In the genomic region with DNA sequence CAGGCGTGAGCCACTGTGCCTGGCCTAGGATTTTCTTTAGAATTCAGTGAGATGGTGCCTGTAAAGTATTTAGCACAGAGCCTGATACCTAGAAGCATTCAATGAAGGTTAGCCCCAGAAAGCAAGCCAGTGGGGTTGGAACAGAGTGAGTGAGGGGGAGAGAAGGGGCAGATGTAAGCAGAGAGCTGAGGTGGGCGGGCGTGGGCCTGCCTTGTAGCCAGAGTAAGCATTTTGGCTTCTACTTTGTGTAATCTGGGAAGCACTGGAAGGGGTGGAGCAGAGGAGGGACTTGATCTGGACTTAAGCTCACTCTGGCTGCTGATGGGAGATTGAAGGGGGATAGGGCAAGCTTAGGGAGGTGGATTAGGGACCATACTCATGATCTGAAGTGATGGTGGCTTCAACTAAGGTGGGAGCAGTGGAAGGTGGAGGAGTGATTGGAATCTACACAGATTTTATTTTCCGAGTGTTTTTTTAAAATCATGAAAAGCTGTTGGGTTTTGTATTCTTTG, we compare ENCODE assay signal across 1 cellular context.
TF ChIP-seq lines count a peak whose summit lies in the region.

No MANE protein-coding gene starts in this region.

TF ChIP-seq in HEK293, 187 proteins besides CTCF, POLR2A, EP300 and RAD21:
- TF ChIP-seq ZSCAN23 (tag by site-specific recombination; IDR thresholded peaks at IDR 0.05) (no peak), OVOL3 (tag by site-specific recombination; IDR thresholded peaks at IDR 0.05) (no peak), ZNF701 (tag by site-specific recombination; IDR thresholded peaks at IDR 0.05) (no peak), ZFHX2 (tag by site-specific recombination; conservative IDR thresholded peaks at IDR 0.05) (peak; percentile 89), ZNF433 (tag by site-specific recombination; IDR thresholded peaks at IDR 0.05; ENCODE audit: low read depth) (no peak), ZNF354C (tag by site-specific recombination; IDR thresholded peaks at IDR 0.05; ENCODE audit: borderline replicate concordance, low read depth) (no peak), ZNF221 (tag by site-specific recombination; IDR thresholded peaks at IDR 0.05; ENCODE audit: borderline replicate concordance) (no peak), EGR2 (tag by site-specific recombination; IDR thresholded peaks at IDR 0.05; ENCODE audit: low read depth) (peak; percentile 91), ZNF157 (tag by site-specific recombination; IDR thresholded peaks at IDR 0.05) (no peak), ZNF585B (tag by site-specific recombination; IDR thresholded peaks at IDR 0.05) (no peak), ZNF600 (tag by site-specific recombination; IDR thresholded peaks at IDR 0.05) (peak; percentile 40), ZNF501 (tag by site-specific recombination; IDR thresholded peaks at IDR 0.05) (no peak), ZNF747 (tag by site-specific recombination; IDR thresholded peaks at IDR 0.05) (no peak), KLF1 (tag by site-specific recombination; IDR thresholded peaks at IDR 0.05) (peak; percentile 57), ZBTB48 (tag by site-specific recombination; IDR thresholded peaks at IDR 0.05) (peak; percentile 50; the same call in 1 of the 2 replicates), REPIN1 (tag by site-specific recombination; IDR thresholded peaks at IDR 0.05; ENCODE audit: low read depth) (no peak), ZNF211 (tag by site-specific recombination; IDR thresholded peaks at IDR 0.05; ENCODE audit: low read depth) (no peak)
- TF ChIP-seq, protein P1, sequence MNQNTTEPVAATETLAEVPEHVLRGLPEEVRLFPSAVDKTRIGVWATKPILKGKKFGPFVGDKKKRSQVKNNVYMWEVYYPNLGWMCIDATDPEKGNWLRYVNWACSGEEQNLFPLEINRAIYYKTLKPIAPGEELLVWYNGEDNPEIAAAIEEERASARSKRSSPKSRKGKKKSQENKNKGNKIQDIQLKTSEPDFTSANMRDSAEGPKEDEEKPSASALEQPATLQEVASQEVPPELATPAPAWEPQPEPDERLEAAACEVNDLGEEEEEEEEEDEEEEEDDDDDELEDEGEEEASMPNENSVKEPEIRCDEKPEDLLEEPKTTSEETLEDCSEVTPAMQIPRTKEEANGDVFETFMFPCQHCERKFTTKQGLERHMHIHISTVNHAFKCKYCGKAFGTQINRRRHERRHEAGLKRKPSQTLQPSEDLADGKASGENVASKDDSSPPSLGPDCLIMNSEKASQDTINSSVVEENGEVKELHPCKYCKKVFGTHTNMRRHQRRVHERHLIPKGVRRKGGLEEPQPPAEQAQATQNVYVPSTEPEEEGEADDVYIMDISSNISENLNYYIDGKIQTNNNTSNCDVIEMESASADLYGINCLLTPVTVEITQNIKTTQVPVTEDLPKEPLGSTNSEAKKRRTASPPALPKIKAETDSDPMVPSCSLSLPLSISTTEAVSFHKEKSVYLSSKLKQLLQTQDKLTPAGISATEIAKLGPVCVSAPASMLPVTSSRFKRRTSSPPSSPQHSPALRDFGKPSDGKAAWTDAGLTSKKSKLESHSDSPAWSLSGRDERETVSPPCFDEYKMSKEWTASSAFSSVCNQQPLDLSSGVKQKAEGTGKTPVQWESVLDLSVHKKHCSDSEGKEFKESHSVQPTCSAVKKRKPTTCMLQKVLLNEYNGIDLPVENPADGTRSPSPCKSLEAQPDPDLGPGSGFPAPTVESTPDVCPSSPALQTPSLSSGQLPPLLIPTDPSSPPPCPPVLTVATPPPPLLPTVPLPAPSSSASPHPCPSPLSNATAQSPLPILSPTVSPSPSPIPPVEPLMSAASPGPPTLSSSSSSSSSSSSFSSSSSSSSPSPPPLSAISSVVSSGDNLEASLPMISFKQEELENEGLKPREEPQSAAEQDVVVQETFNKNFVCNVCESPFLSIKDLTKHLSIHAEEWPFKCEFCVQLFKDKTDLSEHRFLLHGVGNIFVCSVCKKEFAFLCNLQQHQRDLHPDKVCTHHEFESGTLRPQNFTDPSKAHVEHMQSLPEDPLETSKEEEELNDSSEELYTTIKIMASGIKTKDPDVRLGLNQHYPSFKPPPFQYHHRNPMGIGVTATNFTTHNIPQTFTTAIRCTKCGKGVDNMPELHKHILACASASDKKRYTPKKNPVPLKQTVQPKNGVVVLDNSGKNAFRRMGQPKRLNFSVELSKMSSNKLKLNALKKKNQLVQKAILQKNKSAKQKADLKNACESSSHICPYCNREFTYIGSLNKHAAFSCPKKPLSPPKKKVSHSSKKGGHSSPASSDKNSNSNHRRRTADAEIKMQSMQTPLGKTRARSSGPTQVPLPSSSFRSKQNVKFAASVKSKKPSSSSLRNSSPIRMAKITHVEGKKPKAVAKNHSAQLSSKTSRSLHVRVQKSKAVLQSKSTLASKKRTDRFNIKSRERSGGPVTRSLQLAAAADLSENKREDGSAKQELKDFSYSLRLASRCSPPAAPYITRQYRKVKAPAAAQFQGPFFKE (tag by site-specific recombination; IDR thresholded peaks at IDR 0.05; ENCODE audit: borderline replicate concordance): no peak
- TF ChIP-seq, protein P2, sequence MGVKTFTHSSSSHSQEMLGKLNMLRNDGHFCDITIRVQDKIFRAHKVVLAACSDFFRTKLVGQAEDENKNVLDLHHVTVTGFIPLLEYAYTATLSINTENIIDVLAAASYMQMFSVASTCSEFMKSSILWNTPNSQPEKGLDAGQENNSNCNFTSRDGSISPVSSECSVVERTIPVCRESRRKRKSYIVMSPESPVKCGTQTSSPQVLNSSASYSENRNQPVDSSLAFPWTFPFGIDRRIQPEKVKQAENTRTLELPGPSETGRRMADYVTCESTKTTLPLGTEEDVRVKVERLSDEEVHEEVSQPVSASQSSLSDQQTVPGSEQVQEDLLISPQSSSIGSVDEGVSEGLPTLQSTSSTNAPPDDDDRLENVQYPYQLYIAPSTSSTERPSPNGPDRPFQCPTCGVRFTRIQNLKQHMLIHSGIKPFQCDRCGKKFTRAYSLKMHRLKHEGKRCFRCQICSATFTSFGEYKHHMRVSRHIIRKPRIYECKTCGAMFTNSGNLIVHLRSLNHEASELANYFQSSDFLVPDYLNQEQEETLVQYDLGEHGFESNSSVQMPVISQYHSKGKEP (tag by site-specific recombination; IDR thresholded peaks at IDR 0.05): no peak
- TF ChIP-seq, protein P3, sequence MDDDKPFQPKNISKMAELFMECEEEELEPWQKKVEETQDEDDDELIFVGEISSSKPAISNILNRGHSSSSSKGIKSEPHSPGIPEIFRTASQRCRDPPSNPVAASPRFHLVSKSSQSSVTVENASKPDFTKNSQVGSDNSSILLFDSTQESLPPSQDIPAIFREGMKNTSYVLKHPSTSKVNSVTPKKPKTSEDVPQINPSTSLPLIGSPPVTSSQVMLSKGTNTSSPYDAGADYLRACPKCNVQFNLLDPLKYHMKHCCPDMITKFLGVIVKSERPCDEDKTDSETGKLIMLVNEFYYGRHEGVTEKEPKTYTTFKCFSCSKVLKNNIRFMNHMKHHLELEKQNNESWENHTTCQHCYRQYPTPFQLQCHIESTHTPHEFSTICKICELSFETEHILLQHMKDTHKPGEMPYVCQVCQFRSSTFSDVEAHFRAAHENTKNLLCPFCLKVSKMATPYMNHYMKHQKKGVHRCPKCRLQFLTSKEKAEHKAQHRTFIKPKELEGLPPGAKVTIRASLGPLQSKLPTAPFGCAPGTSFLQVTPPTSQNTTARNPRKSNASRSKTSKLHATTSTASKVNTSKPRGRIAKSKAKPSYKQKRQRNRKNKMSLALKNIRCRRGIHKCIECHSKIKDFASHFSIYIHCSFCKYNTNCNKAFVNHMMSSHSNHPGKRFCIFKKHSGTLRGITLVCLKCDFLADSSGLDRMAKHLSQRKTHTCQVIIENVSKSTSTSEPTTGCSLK (tag by site-specific recombination; IDR thresholded peaks at IDR 0.05): no peak
- TF ChIP-seq, protein P4, sequence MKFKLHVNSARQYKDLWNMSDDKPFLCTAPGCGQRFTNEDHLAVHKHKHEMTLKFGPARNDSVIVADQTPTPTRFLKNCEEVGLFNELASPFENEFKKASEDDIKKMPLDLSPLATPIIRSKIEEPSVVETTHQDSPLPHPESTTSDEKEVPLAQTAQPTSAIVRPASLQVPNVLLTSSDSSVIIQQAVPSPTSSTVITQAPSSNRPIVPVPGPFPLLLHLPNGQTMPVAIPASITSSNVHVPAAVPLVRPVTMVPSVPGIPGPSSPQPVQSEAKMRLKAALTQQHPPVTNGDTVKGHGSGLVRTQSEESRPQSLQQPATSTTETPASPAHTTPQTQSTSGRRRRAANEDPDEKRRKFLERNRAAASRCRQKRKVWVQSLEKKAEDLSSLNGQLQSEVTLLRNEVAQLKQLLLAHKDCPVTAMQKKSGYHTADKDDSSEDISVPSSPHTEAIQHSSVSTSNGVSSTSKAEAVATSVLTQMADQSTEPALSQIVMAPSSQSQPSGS (tag by site-specific recombination; IDR thresholded peaks at IDR 0.05; ENCODE audit: low read depth): no peak
